In genomic region chr1:160454371-160455152, GRCh38 we compare ENCODE assay signal across 11 cellular contexts. TPM values are rescaled to one million over a fixed set of nuclear protein-coding genes. Genes with fewer than 3 reads are reported as not detected.
DNase-seq lines count a peak whose midpoint lies in the region; ATAC-seq and TF ChIP-seq lines count a peak whose summit lies in the region.
"Had no signal": no experiment of that assay in that cellular context is flagged by ENCODE, and none has a peak within 500 bp of the region (broad histone marks: within the 10 kb centered on the region; RNA-seq: fewer than 3 reads in every experiment).

No MANE protein-coding gene starts in this region.

- intact Hi-C loops in activated T-helper 1 cell treated with anti-CD3 and anti-CD28 coated beads, Interleukin-12 subunit alpha, Interleukin-12 subunit beta, Interleukin-2, Interleukin-4 antibody, amounts not matched to agents 30 ng/mL and 10 ng/mL and 1 ng/mL, durations not matched to agents 14 hours and 24 hours and 36 hours (cut with micrococcal nuclease): loop anchor here (1.0 kb wide), 3 partner anchors 16 to 66 kb away; no protein-coding TSS in a partner anchor

- H4K20me1 ChIP-seq in MM.1S (ENCODE audit: insufficient read depth, low read length): no peaks in the 10 kb centered on the region

- no peak for TF ChIP-seq CTCF in MM.1S (IDR thresholded peaks at IDR 0.05; ENCODE audit: low read length)

- no peaks in the 10 kb centered on the region for H3K27me3 Mint-ChIP-seq in activated T-helper 1 cell treated with anti-CD3 and anti-CD28 coated beads, Interleukin-12 subunit alpha, Interleukin-12 subunit beta, Interleukin-2, Interleukin-4 antibody, amounts not matched to agents 30 ng/mL and 10 ng/mL and 1 ng/mL, durations not matched to agents 14 hours and 24 hours and 36 hours (ENCODE audit: insufficient read depth)
- no peaks in the 10 kb centered on the region for H3K27me3 Mint-ChIP-seq in stimulated activated naive CD8-positive, alpha-beta T cell treated with anti-CD3 and anti-CD28 coated beads, Interleukin-15, Interleukin-2, amounts not matched to agents 100 ng/mL and 50 ng/mL, for 24 hours

- no peak overlapping the region for H3K9ac ChIP-seq in MM.1S (ENCODE audit: low read length)

- peak overlapping the region; percentile 79 for H3K27ac Mint-ChIP-seq in activated T-helper 1 cell treated with anti-CD3 and anti-CD28 coated beads, Interleukin-12 subunit alpha, Interleukin-12 subunit beta, Interleukin-2, Interleukin-4 antibody, amounts not matched to agents 30 ng/mL and 10 ng/mL and 1 ng/mL, durations not matched to agents 14 hours and 24 hours and 36 hours
- H3K27ac Mint-ChIP-seq in stimulated activated naive CD8-positive, alpha-beta T cell treated with anti-CD3 and anti-CD28 coated beads, Interleukin-15, Interleukin-2, amounts not matched to agents 100 ng/mL and 50 ng/mL, for 24 hours: peak overlapping the region; percentile 97

- H3K4me3 Mint-ChIP-seq in activated T-helper 1 cell treated with anti-CD3 and anti-CD28 coated beads, Interleukin-12 subunit alpha, Interleukin-12 subunit beta, Interleukin-2, Interleukin-4 antibody, amounts not matched to agents 30 ng/mL and 10 ng/mL and 1 ng/mL, durations not matched to agents 14 hours and 24 hours and 36 hours: peak overlapping the region; percentile 23
- peak overlapping the region; percentile 8 for H3K4me3 Mint-ChIP-seq in stimulated activated naive CD8-positive, alpha-beta T cell treated with anti-CD3 and anti-CD28 coated beads, Interleukin-15, Interleukin-2, amounts not matched to agents 100 ng/mL and 50 ng/mL, for 24 hours

- peaks cover 9% of the 10 kb centered on the region for H3K36me3 Mint-ChIP-seq in activated T-helper 1 cell treated with anti-CD3 and anti-CD28 coated beads, Interleukin-12 subunit alpha, Interleukin-12 subunit beta, Interleukin-2, Interleukin-4 antibody, amounts not matched to agents 30 ng/mL and 10 ng/mL and 1 ng/mL, durations not matched to agents 14 hours and 24 hours and 36 hours (ENCODE audit: low read depth)
- peaks cover 18% of the 10 kb centered on the region for H3K36me3 Mint-ChIP-seq in stimulated activated naive CD8-positive, alpha-beta T cell treated with anti-CD3 and anti-CD28 coated beads, Interleukin-15, Interleukin-2, amounts not matched to agents 100 ng/mL and 50 ng/mL, for 24 hours (ENCODE audit: low read depth)

- H2AFZ ChIP-seq in MM.1S (ENCODE audit: low read length): no peak overlapping the region

- no peaks in the 10 kb centered on the region for H3K36me3 ChIP-seq in MM.1S (replicated peaks; ENCODE audit: insufficient read depth, low read length)

- peak; percentile 48 for DNase-seq in stimulated activated CD4-positive, alpha-beta T cell treated with anti-CD3 and anti-CD28 coated beads, Interleukin-15, amount 100 ng/mL, for 24 hours
- no peak for DNase-seq in stimulated activated CD4-positive, alpha-beta T cell treated with anti-CD3 and anti-CD28 coated beads, Interleukin-2, amount 100 ng/mL, for 48 hours
- no peak for DNase-seq in activated T-helper 1 cell treated with anti-CD3 and anti-CD28 coated beads, Interleukin-12 subunit alpha, Interleukin-12 subunit beta, Interleukin-2, Interleukin-4 antibody, amounts not matched to agents 30 ng/mL and 10 ng/mL and 1 ng/mL, durations not matched to agents 14 hours and 24 hours and 36 hours (ENCODE audit: low spot score)
- DNase-seq in Kasumi-1 (lab: John Stamatoyannopoulos, UW): no peak
- no peak for DNase-seq in MM.1S
- DNase-seq: mammary epithelial cell, NCI-H2107, testis had no signal

- H3K4me1 Mint-ChIP-seq in activated T-helper 1 cell treated with anti-CD3 and anti-CD28 coated beads, Interleukin-12 subunit alpha, Interleukin-12 subunit beta, Interleukin-2, Interleukin-4 antibody, amounts not matched to agents 30 ng/mL and 10 ng/mL and 1 ng/mL, durations not matched to agents 14 hours and 24 hours and 36 hours (ENCODE audit: low read depth): peaks cover 79% of the 10 kb centered on the region
- H3K4me1 Mint-ChIP-seq in stimulated activated naive CD8-positive, alpha-beta T cell treated with anti-CD3 and anti-CD28 coated beads, Interleukin-15, Interleukin-2, amounts not matched to agents 100 ng/mL and 50 ng/mL, for 24 hours (ENCODE audit: low read depth): peaks cover 94% of the 10 kb centered on the region

- no peak overlapping the region for H3K4me3 ChIP-seq in MM.1S (ENCODE audit: low read length)
- H3K4me3 ChIP-seq: testis had no signal

- peak; percentile 36 for ATAC-seq in HG02588 (IDR thresholded peaks at IDR 0.05; ENCODE audit: unreplicated experiment)
- ATAC-seq in GM19397 (IDR thresholded peaks at IDR 0.05; ENCODE audit: unreplicated experiment): no peak

- no peak overlapping the region for H3K4me2 ChIP-seq in MM.1S (ENCODE audit: low read depth, low read length)

- H3K79me2 ChIP-seq in MM.1S (ENCODE audit: low read length): no peaks in the 10 kb centered on the region

- H3K4me1 ChIP-seq in MM.1S (ENCODE audit: low read length): no peaks in the 10 kb centered on the region
- H3K4me1 ChIP-seq: testis had no signal

- H3K9me2 ChIP-seq in MM.1S (replicated peaks; ENCODE audit: insufficient read depth, low read length): no peaks in the 10 kb centered on the region

- no peaks in the 10 kb centered on the region for H3F3A ChIP-seq in MM.1S (ENCODE audit: insufficient read depth, low read length)

- peaks cover 3% of the 10 kb centered on the region for H3K9me3 Mint-ChIP-seq in activated T-helper 1 cell treated with anti-CD3 and anti-CD28 coated beads, Interleukin-12 subunit alpha, Interleukin-12 subunit beta, Interleukin-2, Interleukin-4 antibody, amounts not matched to agents 30 ng/mL and 10 ng/mL and 1 ng/mL, durations not matched to agents 14 hours and 24 hours and 36 hours
- H3K9me3 Mint-ChIP-seq in stimulated activated naive CD8-positive, alpha-beta T cell treated with anti-CD3 and anti-CD28 coated beads, Interleukin-15, Interleukin-2, amounts not matched to agents 100 ng/mL and 50 ng/mL, for 24 hours: no peaks in the 10 kb centered on the region

- no peak overlapping the region for H3K27ac ChIP-seq in MM.1S (ENCODE audit: low read length)
- H3K27ac ChIP-seq: testis had no signal

- H3K27me3 ChIP-seq in MM.1S (replicated peaks; ENCODE audit: insufficient read depth, low read length): no peaks in the 10 kb centered on the region
- H3K27me3 ChIP-seq: testis had no signal

- no peaks in the 10 kb centered on the region for H3K9me3 ChIP-seq in MM.1S (replicated peaks; ENCODE audit: insufficient read depth, low read length)
- H3K9me3 ChIP-seq: testis had no signal

RNA-seq across cellular contexts. Expression of gene VANGL2, which starts 54.2 kb away (rescaled TPM):
- not detected in 2 replicates for total RNA-seq in activated T-helper 1 cell treated with anti-CD3 and anti-CD28 coated beads, Interleukin-12 subunit alpha, Interleukin-12 subunit beta, Interleukin-2, Interleukin-4 antibody, amounts not matched to agents 30 ng/mL and 10 ng/mL and 1 ng/mL, durations not matched to agents 14 hours and 24 hours and 36 hours
